ENCODE assay signal across 8 cellular contexts in the genomic region with DNA sequence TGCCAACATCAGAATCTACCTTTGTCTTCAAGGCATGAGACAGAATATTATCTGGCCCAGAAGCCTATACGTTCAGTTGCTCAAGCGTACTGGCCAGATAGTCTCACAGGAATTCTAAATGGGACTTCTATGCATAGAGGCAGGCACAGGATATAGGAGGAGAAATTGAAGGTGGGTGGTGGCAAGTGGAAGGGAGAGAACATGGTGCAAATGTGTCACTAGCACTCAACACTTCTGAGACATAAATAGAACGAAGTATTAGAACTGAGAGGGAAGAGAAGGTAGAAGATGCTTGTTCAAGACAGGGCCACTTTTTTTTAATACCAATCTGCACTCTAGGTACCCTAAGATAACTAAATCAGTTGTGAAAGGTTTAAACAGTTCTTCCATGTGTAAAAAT.
"Had no signal": no experiment of that assay in that cellular context is flagged by ENCODE, and none has a peak within 500 bp of the region (broad histone marks: within the 10 kb centered on the region; RNA-seq: fewer than 3 reads in every experiment).

No MANE protein-coding gene starts in this region.

- ATAC-seq: GM12878 had no signal

- H3K4me3 ChIP-seq: GM12878 had no signal

- DNase-seq: GDM1, GF-D8 had no signal

- FAIRE-seq: G401.6, GM12878, GM12891, GM12892, GM18507, GM19239 had no signal
